14 cellular contexts compared by ENCODE assay signal in the genomic region with DNA sequence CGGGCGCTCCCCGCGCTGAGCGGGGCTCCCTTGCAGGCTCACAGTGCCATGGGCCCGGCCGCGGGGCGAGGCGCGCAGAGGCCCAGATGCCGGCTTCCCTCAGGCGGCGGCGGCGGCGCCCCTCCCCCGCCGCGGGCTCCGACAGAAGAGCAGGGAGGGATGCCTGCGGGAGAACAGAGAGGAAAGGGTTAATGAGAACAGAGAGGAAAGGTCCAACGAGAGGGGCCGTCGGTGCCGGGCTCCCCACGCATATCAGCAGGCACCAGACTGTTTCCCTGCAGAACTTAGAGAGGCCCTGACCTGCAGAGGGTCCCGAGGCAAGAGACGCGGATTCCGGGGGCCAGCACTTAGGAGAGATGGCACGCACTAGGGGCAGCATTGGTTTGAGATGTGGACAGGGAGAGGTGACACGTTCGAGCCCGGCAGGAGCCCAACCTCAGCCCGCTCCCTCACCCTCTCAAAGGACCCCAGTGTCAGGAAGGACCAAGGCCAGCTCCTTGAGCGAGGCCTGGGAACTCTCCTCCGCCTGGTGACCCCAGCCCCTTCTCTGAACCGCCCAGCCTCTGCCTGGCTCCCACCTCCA. TPM values are rescaled to one million over a fixed set of nuclear protein-coding genes. Genes with fewer than 3 reads are reported as not detected.
A peak's percentile ranks its signal among the peaks of the same experiment; 100 is the strongest.
DNase-seq lines count a peak whose midpoint lies in the region; ATAC-seq and TF ChIP-seq lines count a peak whose summit lies in the region.
"Had no signal": no experiment of that assay in that cellular context is flagged by ENCODE, and none has a peak within 500 bp of the region (broad histone marks: within the 10 kb centered on the region; RNA-seq: fewer than 3 reads in every experiment).

No MANE protein-coding gene starts in this region.

- peaks cover 46% of the 10 kb centered on the region for H3K27me3 Mint-ChIP-seq in activated naive CD4-positive, alpha-beta T cell treated with anti-CD3 and anti-CD28 coated beads, Interleukin-2, amount 50 U/mL, for 24 hours
- peaks cover 60% of the 10 kb centered on the region for H3K27me3 Mint-ChIP-seq in activated CD8-positive, alpha-beta T cell treated with anti-CD3 and anti-CD28 coated beads for 36 hours
- peaks cover 72% of the 10 kb centered on the region for H3K27me3 Mint-ChIP-seq in activated T-helper 2 cell treated with anti-CD3 and anti-CD28 coated beads, Interferon-gamma antibody, Interleukin-2, Interleukin-4, amounts not matched to agents 10 μg/mL and 5 μg/mL and 100 μg/mL, durations not matched to agents 14 hours and 24 hours and 36 hours (ENCODE audit: low read depth)

- peaks cover 16% of the 10 kb centered on the region for H3K4me1 Mint-ChIP-seq in activated naive CD4-positive, alpha-beta T cell treated with anti-CD3 and anti-CD28 coated beads, Interleukin-2, amount 50 U/mL, for 24 hours
- H3K4me1 Mint-ChIP-seq in activated CD8-positive, alpha-beta T cell treated with anti-CD3 and anti-CD28 coated beads for 36 hours (ENCODE audit: low read depth): peaks cover 14% of the 10 kb centered on the region
- H3K4me1 Mint-ChIP-seq in activated T-helper 2 cell treated with anti-CD3 and anti-CD28 coated beads, Interferon-gamma antibody, Interleukin-2, Interleukin-4, amounts not matched to agents 10 μg/mL and 5 μg/mL and 100 μg/mL, durations not matched to agents 14 hours and 24 hours and 36 hours (ENCODE audit: low read depth): peaks cover 8% of the 10 kb centered on the region

- H3K9me3 Mint-ChIP-seq in activated naive CD4-positive, alpha-beta T cell treated with anti-CD3 and anti-CD28 coated beads, Interleukin-2, amount 50 U/mL, for 24 hours: no peaks in the 10 kb centered on the region
- H3K9me3 Mint-ChIP-seq in activated CD8-positive, alpha-beta T cell treated with anti-CD3 and anti-CD28 coated beads for 36 hours: no peaks in the 10 kb centered on the region
- H3K9me3 Mint-ChIP-seq in activated T-helper 2 cell treated with anti-CD3 and anti-CD28 coated beads, Interferon-gamma antibody, Interleukin-2, Interleukin-4, amounts not matched to agents 10 μg/mL and 5 μg/mL and 100 μg/mL, durations not matched to agents 14 hours and 24 hours and 36 hours: no peaks in the 10 kb centered on the region

- peak overlapping the region; percentile 53 for H3K4me3 Mint-ChIP-seq in activated naive CD4-positive, alpha-beta T cell treated with anti-CD3 and anti-CD28 coated beads, Interleukin-2, amount 50 U/mL, for 24 hours
- H3K4me3 Mint-ChIP-seq in activated CD8-positive, alpha-beta T cell treated with anti-CD3 and anti-CD28 coated beads for 36 hours: no peak overlapping the region
- no peak overlapping the region for H3K4me3 Mint-ChIP-seq in activated T-helper 2 cell treated with anti-CD3 and anti-CD28 coated beads, Interferon-gamma antibody, Interleukin-2, Interleukin-4, amounts not matched to agents 10 μg/mL and 5 μg/mL and 100 μg/mL, durations not matched to agents 14 hours and 24 hours and 36 hours (ENCODE audit: low read depth)

- DNase-seq in activated naive CD4-positive, alpha-beta T cell treated with anti-CD3 and anti-CD28 coated beads, Interleukin-2, amount 50 U/mL, for 16 hours: no peak
- DNase-seq in activated CD8-positive, alpha-beta T cell treated with anti-CD3 and anti-CD28 coated beads for 36 hours: no peak
- DNase-seq in islet precursor cell (peak; percentile 72), suprapubic skin (ENCODE audit: low spot score in 2 of 2) (no peak), LoVo (ENCODE audit: low spot score) (no peak), foreskin fibroblast (no peak)
- no peak for DNase-seq in activated T-helper 2 cell treated with anti-CD3 and anti-CD28 coated beads, Interferon-gamma antibody, Interleukin-2, Interleukin-4, amounts not matched to agents 10 μg/mL and 5 μg/mL and 100 μg/mL, durations not matched to agents 14 hours and 24 hours and 36 hours (ENCODE audit: low spot score)
- DNase-seq: activated T-cell treated with anti-CD3 and anti-CD28 coated beads for 4 hours; AML-193; NCI-H1694 treated with DMSO at 0.1 percent for 48 hours; stimulated activated CD4-positive, alpha-beta T cell treated with anti-CD3 and anti-CD28 coated beads, Interleukin-1b, Interleukin-23, amount 100 ng/mL, for 48 hours had no signal

- no peaks in the 10 kb centered on the region for H3K36me3 ChIP-seq in suprapubic skin

- peaks cover 100% of the 10 kb centered on the region for H3K27me3 ChIP-seq in suprapubic skin

- TF ChIP-seq POLR2A in suprapubic skin (IDR thresholded peaks at IDR 0.05): no peak

- H3K27ac ChIP-seq in suprapubic skin: no peak overlapping the region
- H3K27ac ChIP-seq: SJSA1 had no signal

- no peak for TF ChIP-seq CTCF in activated CD8-positive, alpha-beta T cell treated with anti-CD3 and anti-CD28 coated beads for 36 hours (IDR thresholded peaks at IDR 0.05)
- no peak for TF ChIP-seq CTCF in suprapubic skin (IDR thresholded peaks at IDR 0.05)
- no peak for TF ChIP-seq CTCF in foreskin fibroblast (IDR thresholded peaks at IDR 0.05; ENCODE audit: low read depth, low read length)

- peak overlapping the region; percentile 29 for H3K4me3 ChIP-seq in suprapubic skin
- H3K4me3 ChIP-seq in foreskin fibroblast (ENCODE audit: low read depth in 1 of 2, low read length in 2 of 2): no peak overlapping the region
- H3K4me3 ChIP-seq: lung, SJSA1 had no signal

- intact Hi-C loops in activated CD8-positive, alpha-beta T cell treated with anti-CD3 and anti-CD28 coated beads for 36 hours (cut with micrococcal nuclease): no loop called here
- intact Hi-C loops in activated T-helper 2 cell treated with anti-CD3 and anti-CD28 coated beads, Interferon-gamma antibody, Interleukin-2, Interleukin-4, amounts not matched to agents 10 μg/mL and 5 μg/mL and 100 μg/mL, durations not matched to agents 14 hours and 24 hours and 36 hours (cut with micrococcal nuclease): no loop called here

- peak; percentile 5 for ATAC-seq in activated CD8-positive, alpha-beta T cell treated with anti-CD3 and anti-CD28 coated beads for 36 hours

- POLR2A ChIA-PET in activated CD8-positive, alpha-beta T cell treated with anti-CD3 and anti-CD28 coated beads for 36 hours (lab: Charles Lee): no interaction called here

- 8% methylated on average over 17 of the region's 39 CpGs for WGBS in suprapubic skin

- no peak overlapping the region for H3K27ac Mint-ChIP-seq in activated naive CD4-positive, alpha-beta T cell treated with anti-CD3 and anti-CD28 coated beads, Interleukin-2, amount 50 U/mL, for 24 hours
- no peak overlapping the region for H3K27ac Mint-ChIP-seq in activated CD8-positive, alpha-beta T cell treated with anti-CD3 and anti-CD28 coated beads for 36 hours
- H3K27ac Mint-ChIP-seq in activated T-helper 2 cell treated with anti-CD3 and anti-CD28 coated beads, Interferon-gamma antibody, Interleukin-2, Interleukin-4, amounts not matched to agents 10 μg/mL and 5 μg/mL and 100 μg/mL, durations not matched to agents 14 hours and 24 hours and 36 hours: no peak overlapping the region

- CTCF ChIA-PET in activated CD8-positive, alpha-beta T cell treated with anti-CD3 and anti-CD28 coated beads for 36 hours (lab: Charles Lee): interaction anchor here (1.3 to 1.8 kb wide), 2 partner anchors 9 to 25 kb away, joined by 4 to 5 read pairs; no protein-coding TSS in a partner anchor

- no peak for TF ChIP-seq EP300 in suprapubic skin (IDR thresholded peaks at IDR 0.05)

- no peaks in the 10 kb centered on the region for H3K36me3 Mint-ChIP-seq in activated naive CD4-positive, alpha-beta T cell treated with anti-CD3 and anti-CD28 coated beads, Interleukin-2, amount 50 U/mL, for 24 hours
- H3K36me3 Mint-ChIP-seq in activated CD8-positive, alpha-beta T cell treated with anti-CD3 and anti-CD28 coated beads for 36 hours (ENCODE audit: low read depth): no peaks in the 10 kb centered on the region
- H3K36me3 Mint-ChIP-seq in activated T-helper 2 cell treated with anti-CD3 and anti-CD28 coated beads, Interferon-gamma antibody, Interleukin-2, Interleukin-4, amounts not matched to agents 10 μg/mL and 5 μg/mL and 100 μg/mL, durations not matched to agents 14 hours and 24 hours and 36 hours (ENCODE audit: low read depth): no peaks in the 10 kb centered on the region

- peaks cover 22% of the 10 kb centered on the region for H3K4me1 ChIP-seq in suprapubic skin

- H3K9me3 ChIP-seq in suprapubic skin: no peaks in the 10 kb centered on the region

RNA-seq across cellular contexts. Expression of gene NRXN2, which starts 9.1 kb away (rescaled TPM):
- under 1 TPM; 0.07 to 0.22 TPM for total RNA-seq in activated CD8-positive, alpha-beta T cell treated with anti-CD3 and anti-CD28 coated beads for 36 hours
- total RNA-seq in suprapubic skin: under 1 TPM in 3 of 4 donors, not detected in 1; 0.21 to 0.72 (median 0.64) TPM
- total RNA-seq in activated T-helper 2 cell treated with anti-CD3 and anti-CD28 coated beads, Interferon-gamma antibody, Interleukin-2, Interleukin-4, amounts not matched to agents 10 μg/mL and 5 μg/mL and 100 μg/mL, durations not matched to agents 14 hours and 24 hours and 36 hours: 0.05 TPM in 1 of 2 replicates, not detected in the other
- total RNA-seq: SJSA1 had no signal

RNA-seq across cellular contexts. Expression of gene RASGRP2, which starts 30.1 kb away (rescaled TPM):
- total RNA-seq in activated CD8-positive, alpha-beta T cell treated with anti-CD3 and anti-CD28 coated beads for 36 hours: 1 to 10 TPM; 7.8 to 8.2 TPM
- total RNA-seq in suprapubic skin: 1 to 10 TPM in 2 of 4 donors, under 1 TPM in 2; 0.64 to 7.6 (median 3.9) TPM
- total RNA-seq in activated T-helper 2 cell treated with anti-CD3 and anti-CD28 coated beads, Interferon-gamma antibody, Interleukin-2, Interleukin-4, amounts not matched to agents 10 μg/mL and 5 μg/mL and 100 μg/mL, durations not matched to agents 14 hours and 24 hours and 36 hours: 19.6 and 20.9 TPM in 2 replicates

RNA-seq across cellular contexts. Expression of gene PYGM, which starts 45.9 kb away (rescaled TPM):
- total RNA-seq in activated CD8-positive, alpha-beta T cell treated with anti-CD3 and anti-CD28 coated beads for 36 hours: 1 to 10 TPM; 1.2 to 3.3 TPM
- 1 to 10 TPM; 1.1 to 2.7 (median 1.2) TPM for total RNA-seq in suprapubic skin
- total RNA-seq in activated T-helper 2 cell treated with anti-CD3 and anti-CD28 coated beads, Interferon-gamma antibody, Interleukin-2, Interleukin-4, amounts not matched to agents 10 μg/mL and 5 μg/mL and 100 μg/mL, durations not matched to agents 14 hours and 24 hours and 36 hours: 1.9 and 2.0 TPM in 2 replicates
